In the genomic region with DNA sequence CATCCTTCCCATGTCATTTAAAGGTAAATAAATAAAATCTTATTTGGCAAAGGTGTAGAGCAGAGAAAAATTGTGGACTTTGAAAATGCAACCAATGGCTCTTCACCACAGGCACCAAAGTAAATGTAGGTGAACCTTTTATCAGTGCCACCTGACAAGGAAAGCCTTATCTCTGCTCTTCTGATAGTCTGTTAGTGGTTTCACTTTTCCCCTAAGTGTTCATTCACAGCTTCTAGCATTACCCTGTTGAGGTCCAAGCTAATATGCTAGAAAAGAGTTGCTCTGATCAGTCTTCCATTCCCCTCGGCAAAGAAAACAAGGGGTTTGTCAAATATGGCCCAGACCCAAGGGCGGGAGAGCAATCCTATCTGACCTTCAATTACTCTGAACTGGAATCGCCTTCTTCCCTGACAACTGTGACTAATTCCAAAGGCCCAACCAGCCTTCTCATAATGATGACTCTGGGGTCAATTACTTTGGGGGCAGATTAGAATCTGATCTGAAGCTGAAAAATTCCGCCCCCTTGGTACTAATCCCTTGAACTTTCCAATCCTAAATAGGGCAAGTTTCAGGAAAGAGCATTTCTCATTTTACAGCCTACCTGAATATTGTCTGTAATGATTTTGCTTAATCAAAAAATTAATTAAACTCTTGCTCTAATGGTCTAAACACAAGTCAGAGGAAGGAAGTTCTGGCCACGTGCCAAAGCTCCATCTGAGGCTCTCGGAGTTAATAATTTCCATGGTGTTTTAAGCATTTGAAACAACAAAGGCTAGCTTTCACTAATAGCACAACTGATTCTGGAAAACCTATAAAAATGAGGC, we compare ENCODE assay signal across 13 cellular contexts. TPM values are rescaled to one million over a fixed set of nuclear protein-coding genes. Genes with fewer than 3 reads are reported as not detected.
A peak's percentile ranks its signal among the peaks of the same experiment; 100 is the strongest.
DNase-seq lines count a peak whose midpoint lies in the region; ATAC-seq and TF ChIP-seq lines count a peak whose summit lies in the region.
"Had no signal": no experiment of that assay in that cellular context is flagged by ENCODE, and none has a peak within 500 bp of the region (broad histone marks: within the 10 kb centered on the region; RNA-seq: fewer than 3 reads in every experiment).

No MANE protein-coding gene starts in this region.

- TF ChIP-seq CTCF in gastroesophageal sphincter (IDR thresholded peaks at IDR 0.05): no peak
- no peak for TF ChIP-seq CTCF in A673 (conservative IDR thresholded peaks at IDR 0.05; ENCODE audit: low read depth, low read length)

- H3K4me3 ChIP-seq in gastroesophageal sphincter (no peak overlapping the region), A673 (ENCODE audit: low read depth, low read length, poor library complexity, severe bottlenecking) (no peak overlapping the region)

- no peak for ATAC-seq in gastroesophageal sphincter
- ATAC-seq: stimulated activated memory B cell treated with anti-CD40 and anti-IgM and Interleukin-4, amounts not matched to agents 10 μg/mL and 1 μg/mL and 100 μg/mL, for 72 hours had no signal

- H3K36me3 ChIP-seq in gastroesophageal sphincter (no peaks in the 10 kb centered on the region), A673 (ENCODE audit: insufficient read depth, low read length, poor library complexity, severe bottlenecking) (no peaks in the 10 kb centered on the region)

- CTCF ChIA-PET in A673 (lab: Charles Lee): no interaction called here

- intact Hi-C loops in A673 (cut with micrococcal nuclease; ENCODE audit: unreplicated experiment): no loop called here

- peak; percentile 28 for DNase-seq in COLO829 (ENCODE audit: low spot score)
- DNase-seq in NCI-H69 (lab: John Stamatoyannopoulos, UW): peak; percentile 0
- peak; percentile 51 for DNase-seq in mucosa of gallbladder (ENCODE audit: low spot score)
- DNase-seq in SKM-1 (lab: John Stamatoyannopoulos, UW; ENCODE audit: unreplicated experiment): no peak
- no peak for DNase-seq in A673 (ENCODE audit: low spot score)
- DNase-seq in SK-N-DZ (ENCODE audit: low spot score): no peak
- no peak for DNase-seq in globus pallidus (ENCODE audit: low spot score)
- DNase-seq: effector CD4-positive, alpha-beta T cell; GOT3; NCI-H1930 had no signal

- no peak for TF ChIP-seq POLR2A in gastroesophageal sphincter (IDR thresholded peaks at IDR 0.05)

- WGBS in gastroesophageal sphincter (ENCODE audit: low coverage in 1 of 2), 2 donors: 40 to 45% methylated on average over 5 to 6 of the region's 6 CpGs

- H3K27ac ChIP-seq in gastroesophageal sphincter (peak overlapping the region in 3 of 4 donors; percentile 25 to 45 (median 28)), A673 (ENCODE audit: low read depth, low read length, poor library complexity, severe bottlenecking) (no peak overlapping the region)
- H3K27ac ChIP-seq: C4-2B had no signal

- no peak for TF ChIP-seq EP300 in gastroesophageal sphincter (IDR thresholded peaks at IDR 0.05)

- POLR2A ChIA-PET in A673 (lab: Charles Lee; ENCODE audit: low non-redundant PET): interaction anchor here (0.6 kb wide), 1 partner anchor 138 kb away, joined by 3 read pairs; a partner anchor contains a TSS

- H3K4me1 ChIP-seq in gastroesophageal sphincter (peaks cover 3 to 45% (median 5%) of the 10 kb centered on the region in 3 donors), A673 (ENCODE audit: insufficient read depth, low read length, poor library complexity, severe bottlenecking) (no peaks in the 10 kb centered on the region)

- H3K9me3 ChIP-seq in gastroesophageal sphincter (no peaks in the 10 kb centered on the region), A673 (ENCODE audit: low read depth, low read length, poor library complexity, severe bottlenecking) (no peaks in the 10 kb centered on the region)

- H3K27me3 ChIP-seq in gastroesophageal sphincter (no peaks in the 10 kb centered on the region), A673 (replicated peaks; ENCODE audit: insufficient read depth, low read depth, low read length, poor library complexity) (no peaks in the 10 kb centered on the region)

- no TSS peak for BruUV-seq in A673 (replicated peaks; lab: Mats Ljungman, UMichigan)

RNA-seq across cellular contexts. Expression of a gene that starts 52.4 kb away (rescaled TPM):
- total RNA-seq in gastroesophageal sphincter (10 to 100 TPM; 24.4 to 43.4 (median 26.8) TPM), mucosa of gallbladder (21.9 TPM), A673 (2021) (25.0 and 25.8 TPM in 2 replicates)
- 46.6 and 54.0 TPM in 2 replicates for polyA plus RNA-seq in SK-N-DZ (2014; cell fraction: cytosol; rRNA removed)
- 31.1 and 43.5 TPM in 2 replicates for polyA plus RNA-seq in SK-N-DZ (2014; cell fraction: nucleus; rRNA removed)

Comparison
In these comparisons a context has a peak if more than half of its experiments do, and no peak if none do; other contexts are left out.
1. DNase-seq: peak in COLO829 (single experiment), NCI-H69 (single experiment) and mucosa of gallbladder (single experiment); none in SKM-1 (single experiment), A673 (single experiment), SK-N-DZ (single experiment) and globus pallidus (single experiment).